20 cellular contexts compared by ENCODE assay signal in genomic region chr18:26457195-26457594, GRCh38.
"Had no signal": no experiment of that assay in that cellular context is flagged by ENCODE, and none has a peak within 500 bp of the region (broad histone marks: within the 10 kb centered on the region; RNA-seq: fewer than 3 reads in every experiment).

No MANE protein-coding gene starts in this region.

- H3K4me3 ChIP-seq: ascending aorta, colonic mucosa, sigmoid colon, smooth muscle cell, thoracic aorta, upper lobe of right lung had no signal

- H3K27me3 Mint-ChIP-seq: activated naive CD4-positive, alpha-beta T cell treated with anti-CD3 and anti-CD28 coated beads, Interleukin-2, amount 50 U/mL, for 24 hours; central memory CD8-positive, alpha-beta T cell; naive B cell; stimulated activated memory B cell treated with anti-CD40 and anti-IgM and Interleukin-4, amounts not matched to agents 10 μg/mL and 1 μg/mL and 100 μg/mL, for 72 hours had no signal

- H3K36me3 ChIP-seq: brain microvascular endothelial cell, colonic mucosa, thoracic aorta, upper lobe of right lung had no signal

- DNase-seq: activated gamma-delta T cell treated with Interleukin-2 at 50 U/mL for 16 hours; activated T-cell treated with anti-CD3 and anti-CD28 coated beads, Interleukin-2, amount 50 U/mL, for 1 hour; brain microvascular endothelial cell; colonic mucosa; erythroblast; foreskin keratinocyte; left colon; mesenchymal stem cell; naive B cell; sigmoid colon; stimulated activated CD4-positive, alpha-beta T cell treated with anti-CD3 and anti-CD28 coated beads, Interleukin-15, amount 100 ng/mL, for 24 hours; T-helper 9 cell; upper lobe of right lung had no signal

- H3K4me2 ChIP-seq: smooth muscle cell had no signal

- ATAC-seq: foreskin keratinocyte; left colon; stimulated activated memory B cell treated with anti-CD40 and anti-IgM and Interleukin-4, amounts not matched to agents 10 μg/mL and 1 μg/mL and 100 μg/mL, for 72 hours; upper lobe of right lung had no signal

- H3K4me1 Mint-ChIP-seq: activated naive CD4-positive, alpha-beta T cell treated with anti-CD3 and anti-CD28 coated beads, Interleukin-2, amount 50 U/mL, for 24 hours; central memory CD8-positive, alpha-beta T cell; naive B cell had no signal

- H3K27ac ChIP-seq: ascending aorta, brain microvascular endothelial cell, colonic mucosa, foreskin keratinocyte, sigmoid colon, thoracic aorta, upper lobe of right lung had no signal

- H3K27me3 ChIP-seq: ascending aorta, brain microvascular endothelial cell, colonic mucosa, foreskin keratinocyte, sigmoid colon, upper lobe of right lung had no signal

- H3K4me1 ChIP-seq: ascending aorta, colonic mucosa, sigmoid colon had no signal

- H3K9me3 Mint-ChIP-seq: activated naive CD4-positive, alpha-beta T cell treated with anti-CD3 and anti-CD28 coated beads, Interleukin-2, amount 50 U/mL, for 24 hours; central memory CD8-positive, alpha-beta T cell; naive B cell; neural crest cell; stimulated activated memory B cell treated with anti-CD40 and anti-IgM and Interleukin-4, amounts not matched to agents 10 μg/mL and 1 μg/mL and 100 μg/mL, for 72 hours had no signal

- H3K27ac Mint-ChIP-seq: activated naive CD4-positive, alpha-beta T cell treated with anti-CD3 and anti-CD28 coated beads, Interleukin-2, amount 50 U/mL, for 24 hours; naive B cell; stimulated activated memory B cell treated with anti-CD40 and anti-IgM and Interleukin-4, amounts not matched to agents 10 μg/mL and 1 μg/mL and 100 μg/mL, for 72 hours had no signal

- H3K9me3 ChIP-seq: ascending aorta, colonic mucosa, sigmoid colon, thoracic aorta, upper lobe of right lung had no signal

- H3K4me3 Mint-ChIP-seq: activated naive CD4-positive, alpha-beta T cell treated with anti-CD3 and anti-CD28 coated beads, Interleukin-2, amount 50 U/mL, for 24 hours; central memory CD8-positive, alpha-beta T cell; naive B cell; neural crest cell; stimulated activated memory B cell treated with anti-CD40 and anti-IgM and Interleukin-4, amounts not matched to agents 10 μg/mL and 1 μg/mL and 100 μg/mL, for 72 hours had no signal

- H3K36me3 Mint-ChIP-seq: naive B cell; stimulated activated memory B cell treated with anti-CD40 and anti-IgM and Interleukin-4, amounts not matched to agents 10 μg/mL and 1 μg/mL and 100 μg/mL, for 72 hours had no signal
